Comparison of ENCODE assay signal across 31 cellular contexts in the genomic region with DNA sequence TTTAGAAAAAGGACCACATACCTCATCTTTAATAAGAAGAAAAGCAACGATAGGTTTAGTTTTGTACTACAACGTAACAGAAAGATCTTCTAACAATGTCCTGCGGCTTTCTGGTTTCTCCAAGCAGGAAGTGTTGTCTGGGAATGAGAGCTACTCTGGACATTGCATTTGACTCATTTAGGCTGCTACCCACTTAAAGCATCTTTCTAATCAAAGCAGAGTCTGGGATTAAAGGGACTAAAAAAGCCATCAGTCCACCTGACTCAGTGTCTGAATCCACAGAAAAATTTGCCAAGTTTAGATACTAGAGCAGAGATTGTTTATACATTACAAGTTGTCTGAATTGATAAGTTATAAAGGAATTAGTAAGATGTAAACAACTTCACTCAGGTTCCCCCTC.
"Had no signal": no experiment of that assay in that cellular context is flagged by ENCODE, and none has a peak within 500 bp of the region (broad histone marks: within the 10 kb centered on the region; RNA-seq: fewer than 3 reads in every experiment).

No MANE protein-coding gene starts in this region.

- H3K4me1 Mint-ChIP-seq: activated B cell treated with CpG ODN at 0.5 μM for 24 hours; activated naive CD4-positive, alpha-beta T cell treated with anti-CD3 and anti-CD28 coated beads, Interleukin-2, amount 50 U/mL, for 24 hours; activated naive CD8-positive, alpha-beta T cell treated with anti-CD3 and anti-CD28 coated beads for 36 hours; activated naive CD8-positive, alpha-beta T cell treated with anti-CD3 and anti-CD28 coated beads, Interleukin-2, amount 50 U/mL, for 24 hours; activated T-helper 17 cell treated with anti-CD3 and anti-CD28 coated beads, Interleukin-2, amount 50 U/mL, for 72 hours had no signal

- H3K36me3 ChIP-seq: adrenal gland, ascending aorta, breast epithelium, cardiac muscle cell, colonic mucosa, esophagus squamous epithelium, heart left ventricle, WERI-Rb-1 had no signal

- H3K27me3 Mint-ChIP-seq: brain had no signal

- H3K27ac Mint-ChIP-seq: activated B cell treated with CpG ODN at 0.5 μM for 24 hours; activated CD8-positive, alpha-beta T cell treated with anti-CD3 and anti-CD28 coated beads for 36 hours; activated naive CD4-positive, alpha-beta T cell treated with anti-CD3 and anti-CD28 coated beads for 36 hours; activated naive CD4-positive, alpha-beta T cell treated with anti-CD3 and anti-CD28 coated beads, Interleukin-2, amount 50 U/mL, for 24 hours; activated naive CD8-positive, alpha-beta T cell treated with anti-CD3 and anti-CD28 coated beads for 36 hours; activated naive CD8-positive, alpha-beta T cell treated with anti-CD3 and anti-CD28 coated beads, Interleukin-2, amount 50 U/mL, for 24 hours; activated T-helper 17 cell treated with anti-CD3 and anti-CD28 coated beads, Interleukin-2, amount 50 U/mL, for 72 hours; brain had no signal

- H3K27me3 ChIP-seq: adrenal gland, ascending aorta, breast epithelium, colonic mucosa had no signal

- DNase-seq: activated B cell treated with CpG ODN at 0.5 μM for 24 hours; activated CD4-positive, alpha-beta T cell treated with anti-CD3 and anti-CD28 coated beads for 48 hours; activated CD4-positive, alpha-beta T cell treated with anti-CD3 and anti-CD28 coated beads, Interleukin-2, amount 50 U/mL, for 1 hour; activated CD4-positive, alpha-beta T cell treated with anti-CD3 and anti-CD28 coated beads, Interleukin-2, amount 50 U/mL, for 48 hours; activated CD8-positive, alpha-beta memory T cell treated with anti-CD3 and anti-CD28 coated beads for 24 hours; activated CD8-positive, alpha-beta T cell treated with anti-CD3 and anti-CD28 coated beads for 36 hours; activated effector memory CD4-positive, alpha-beta T cell treated with anti-CD3 and anti-CD28 coated beads, Interleukin-2, amount 50 U/mL, for 16 hours; activated naive CD4-positive, alpha-beta T cell treated with anti-CD3 and anti-CD28 coated beads for 36 hours; activated naive CD8-positive, alpha-beta T cell treated with anti-CD3 and anti-CD28 coated beads for 36 hours; activated naive CD8-positive, alpha-beta T cell treated with anti-CD3 and anti-CD28 coated beads, Interleukin-2, amount 50 U/mL, for 24 hours; activated T-cell treated with anti-CD3 and anti-CD28 coated beads, Interleukin-2, amount 50 U/mL, for 4 hours; adrenal gland; central memory CD4-positive, alpha-beta T cell; cerebellar nuclear complex; colonic mucosa; effector CD8-positive, alpha-beta T cell; esophagus squamous epithelium; foreskin fibroblast; glutamatergic neuron; heart left ventricle; hypothalamus; T-helper 2 cell; WERI-Rb-1 had no signal

- H3K36me3 Mint-ChIP-seq: activated naive CD4-positive, alpha-beta T cell treated with anti-CD3 and anti-CD28 coated beads, Interleukin-2, amount 50 U/mL, for 24 hours; activated naive CD8-positive, alpha-beta T cell treated with anti-CD3 and anti-CD28 coated beads for 36 hours; brain had no signal

- H3K4me1 ChIP-seq: adrenal gland, ascending aorta, colonic mucosa, esophagus squamous epithelium, heart left ventricle had no signal

- H3K4me3 ChIP-seq: adrenal gland, ascending aorta, breast epithelium, cardiac muscle cell, colonic mucosa, esophagus squamous epithelium, heart left ventricle had no signal

- H3K9me3 Mint-ChIP-seq: activated B cell treated with CpG ODN at 0.5 μM for 24 hours; activated CD8-positive, alpha-beta T cell treated with anti-CD3 and anti-CD28 coated beads for 36 hours; activated naive CD4-positive, alpha-beta T cell treated with anti-CD3 and anti-CD28 coated beads for 36 hours; activated naive CD4-positive, alpha-beta T cell treated with anti-CD3 and anti-CD28 coated beads, Interleukin-2, amount 50 U/mL, for 24 hours; activated naive CD8-positive, alpha-beta T cell treated with anti-CD3 and anti-CD28 coated beads for 36 hours; activated naive CD8-positive, alpha-beta T cell treated with anti-CD3 and anti-CD28 coated beads, Interleukin-2, amount 50 U/mL, for 24 hours; activated T-cell treated with anti-CD3 and anti-CD28 coated beads, Interleukin-2, amount 50 U/mL, for 4 hours; activated T-helper 17 cell treated with anti-CD3 and anti-CD28 coated beads, Interleukin-2, amount 50 U/mL, for 72 hours had no signal

- ATAC-seq: activated CD4-positive, CD25-positive, alpha-beta regulatory T cell treated with anti-CD3 and anti-CD28 coated beads, Interleukin-2, amount 50 U/mL, for 24 hours; activated CD8-positive, alpha-beta T cell treated with anti-CD3 and anti-CD28 coated beads for 36 hours; activated naive CD8-positive, alpha-beta T cell treated with anti-CD3 and anti-CD28 coated beads, Interleukin-2, amount 50 U/mL, for 24 hours; activated T-cell treated with anti-CD3 and anti-CD28 coated beads, Interleukin-2, amount 50 U/mL, for 4 hours; activated T-helper 17 cell treated with anti-CD3 and anti-CD28 coated beads, Interleukin-2, amount 50 U/mL, for 72 hours; heart left ventricle had no signal

- H3K27ac ChIP-seq: adrenal gland, ascending aorta, breast epithelium, cardiac muscle cell, colonic mucosa, epithelial cell of prostate, esophagus squamous epithelium, heart left ventricle, WERI-Rb-1 had no signal

- H3K9me3 ChIP-seq: adrenal gland, ascending aorta, breast epithelium, colonic mucosa, esophagus squamous epithelium, heart left ventricle had no signal

- H3K4me3 Mint-ChIP-seq: activated B cell treated with CpG ODN at 0.5 μM for 24 hours; activated CD8-positive, alpha-beta T cell treated with anti-CD3 and anti-CD28 coated beads for 36 hours; activated naive CD4-positive, alpha-beta T cell treated with anti-CD3 and anti-CD28 coated beads for 36 hours; activated naive CD4-positive, alpha-beta T cell treated with anti-CD3 and anti-CD28 coated beads, Interleukin-2, amount 50 U/mL, for 24 hours; activated naive CD8-positive, alpha-beta T cell treated with anti-CD3 and anti-CD28 coated beads for 36 hours; activated naive CD8-positive, alpha-beta T cell treated with anti-CD3 and anti-CD28 coated beads, Interleukin-2, amount 50 U/mL, for 24 hours; activated T-cell treated with anti-CD3 and anti-CD28 coated beads, Interleukin-2, amount 50 U/mL, for 4 hours; activated T-helper 17 cell treated with anti-CD3 and anti-CD28 coated beads, Interleukin-2, amount 50 U/mL, for 72 hours; brain had no signal
